1 cellular context compared by ENCODE assay signal in the genomic region with DNA sequence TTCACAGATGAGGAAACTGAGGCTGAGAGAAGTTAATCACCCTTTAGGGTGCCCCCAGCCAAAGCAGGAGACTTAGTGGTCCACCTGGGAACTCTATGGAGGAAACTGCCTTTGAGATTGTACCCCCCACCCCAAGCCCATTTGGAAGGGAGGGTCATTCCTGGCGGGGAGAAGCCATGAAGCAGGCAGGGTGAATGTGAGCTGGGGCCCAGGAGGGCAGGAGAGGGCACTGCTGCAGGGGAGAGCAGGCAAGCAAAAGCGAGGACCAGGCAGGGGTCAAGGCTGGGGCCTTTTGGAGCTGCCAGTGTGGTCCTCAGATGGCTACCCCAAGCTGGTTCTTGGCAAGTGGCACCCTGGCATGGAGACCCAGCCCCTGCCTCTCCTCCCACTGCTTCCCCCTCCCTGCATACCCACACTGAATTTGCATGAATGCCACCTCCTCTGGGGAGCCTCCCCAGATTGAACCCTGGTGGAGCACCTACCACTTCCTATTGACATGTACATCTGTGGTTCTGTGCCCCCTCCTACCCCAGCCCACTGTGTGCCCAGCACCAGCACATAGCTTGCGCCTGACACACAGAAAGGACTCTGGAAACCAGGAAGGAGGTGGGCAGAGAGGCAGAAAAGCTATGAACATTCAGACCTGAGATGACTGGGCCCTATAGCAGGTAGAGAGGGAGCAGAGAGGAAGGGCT.
TF ChIP-seq lines count a peak whose summit lies in the region.

No MANE protein-coding gene starts in this region.

TF ChIP-seq in K562, 482 proteins besides CTCF, POLR2A, EP300 and RAD21 (continued from another document and continues in another):
- TF ChIP-seq ZNF174 (CRISPR knock-in tag; IDR thresholded peaks at IDR 0.05) (no peak), REST (CRISPR knock-in tag; IDR thresholded peaks at IDR 0.05; ENCODE audit: low read depth) (0 out of 2 replicates have a peak, but pooled peaks have one; percentile 11), TEAD1 (CRISPR knock-in tag; IDR thresholded peaks at IDR 0.05) (no peak), ZNF121 (CRISPR knock-in tag; conservative IDR thresholded peaks at IDR 0.05) (no peak), CHD4 (IDR thresholded peaks at IDR 0.05; ENCODE audit: insufficient read depth, insufficient replicate concordance, low read depth, low read length, poor library complexity, severe bottlenecking) (peak; percentile 99), KLF13 (tag; IDR thresholded peaks at IDR 0.05; ENCODE audit: borderline replicate concordance, low read depth) (no peak), POLR2G (IDR thresholded peaks at IDR 0.05; ENCODE audit: low read depth, low read length) (0 out of 2 replicates have a peak, but pooled peaks have one; percentile 8), PTTG1 (tag; IDR thresholded peaks at IDR 0.05; ENCODE audit: low read depth) (no peak), SMARCC2 (IDR thresholded peaks at IDR 0.05; ENCODE audit: low read depth) (no peak), FOXM1 (IDR thresholded peaks at IDR 0.05; ENCODE audit: low read depth) (no peak), FOXM1 (CRISPR knock-in tag; IDR thresholded peaks at IDR 0.05; ENCODE audit: low read depth) (no peak), EHMT2 (IDR thresholded peaks at IDR 0.05) (no peak), NKRF (IDR thresholded peaks at IDR 0.05; ENCODE audit: borderline replicate concordance) (no peak), ZBTB8A (IDR thresholded peaks at IDR 0.05; ENCODE audit: partially characterized antibody) (no peak), RBM22 (IDR thresholded peaks at IDR 0.05; ENCODE audit: low read depth, low read length, poor library complexity, severe bottlenecking) (no peak), FUS (optimal IDR thresholded peaks at IDR 0.05; ENCODE audit: low read depth, low read length) (no peak), RBFOX2 (IDR thresholded peaks at IDR 0.05; ENCODE audit: low read depth, low read length) (peak; percentile 43; the same call in 1 of the 2 replicates), UBTF (IDR thresholded peaks at IDR 0.05; ENCODE audit: borderline replicate concordance in 1 of 2, low read depth in 2 of 2, low read length in 2 of 2) (0 out of 4 replicates have a peak, but pooled peaks of 1 of the 2 experiments have one; percentile 8), SNIP1 (IDR thresholded peaks at IDR 0.05; ENCODE audit: low read depth) (no peak), RBM15 (IDR thresholded peaks at IDR 0.05; ENCODE audit: insufficient read depth, low read length) (no peak), CXXC5 (CRISPR knock-in tag; IDR thresholded peaks at IDR 0.05) (no peak), SREBF1 (IDR thresholded peaks at IDR 0.05; ENCODE audit: borderline replicate concordance, low read depth, low read length) (no peak), CBX5 (IDR thresholded peaks at IDR 0.05; ENCODE audit: borderline replicate concordance, low read depth) (no peak), ZSCAN29 (IDR thresholded peaks at IDR 0.05) (no peak), CREBBP (IDR thresholded peaks at IDR 0.05; ENCODE audit: low read depth, low read length) (no peak), ZNF586 (CRISPR knock-in tag; conservative IDR thresholded peaks at IDR 0.05) (no peak), SMAD4 (CRISPR knock-in tag; conservative IDR thresholded peaks at IDR 0.05) (no peak), LCOR (CRISPR knock-in tag; IDR thresholded peaks at IDR 0.05) (no peak), GATAD2A (IDR thresholded peaks at IDR 0.05) (no peak; the same call in 1 of the 2 replicates), MCM5 (IDR thresholded peaks at IDR 0.05; ENCODE audit: low read depth) (no peak), RHOXF2B (CRISPR knock-in tag; conservative IDR thresholded peaks at IDR 0.05) (0 out of 2 replicates have a peak, but pooled peaks have one; percentile 24), PTRF (tag; IDR thresholded peaks at IDR 0.05) (no peak)
- TF ChIP-seq, protein P1, sequence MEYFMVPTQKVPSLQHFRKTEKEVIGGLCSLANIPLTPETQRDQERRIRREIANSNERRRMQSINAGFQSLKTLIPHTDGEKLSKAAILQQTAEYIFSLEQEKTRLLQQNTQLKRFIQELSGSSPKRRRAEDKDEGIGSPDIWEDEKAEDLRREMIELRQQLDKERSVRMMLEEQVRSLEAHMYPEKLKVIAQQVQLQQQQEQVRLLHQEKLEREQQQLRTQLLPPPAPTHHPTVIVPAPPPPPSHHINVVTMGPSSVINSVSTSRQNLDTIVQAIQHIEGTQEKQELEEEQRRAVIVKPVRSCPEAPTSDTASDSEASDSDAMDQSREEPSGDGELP (CRISPR knock-in tag; IDR thresholded peaks at IDR 0.05; ENCODE audit: borderline replicate concordance): no peak
- TF ChIP-seq, protein P2, sequence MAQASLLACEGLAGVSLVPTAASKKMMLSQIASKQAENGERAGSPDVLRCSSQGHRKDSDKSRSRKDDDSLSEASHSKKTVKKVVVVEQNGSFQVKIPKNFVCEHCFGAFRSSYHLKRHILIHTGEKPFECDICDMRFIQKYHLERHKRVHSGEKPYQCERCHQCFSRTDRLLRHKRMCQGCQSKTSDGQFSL (CRISPR knock-in tag; IDR thresholded peaks at IDR 0.05): no peak
- TF ChIP-seq, protein P2 (tag; IDR thresholded peaks at IDR 0.05): no peak
- TF ChIP-seq, protein P3, sequence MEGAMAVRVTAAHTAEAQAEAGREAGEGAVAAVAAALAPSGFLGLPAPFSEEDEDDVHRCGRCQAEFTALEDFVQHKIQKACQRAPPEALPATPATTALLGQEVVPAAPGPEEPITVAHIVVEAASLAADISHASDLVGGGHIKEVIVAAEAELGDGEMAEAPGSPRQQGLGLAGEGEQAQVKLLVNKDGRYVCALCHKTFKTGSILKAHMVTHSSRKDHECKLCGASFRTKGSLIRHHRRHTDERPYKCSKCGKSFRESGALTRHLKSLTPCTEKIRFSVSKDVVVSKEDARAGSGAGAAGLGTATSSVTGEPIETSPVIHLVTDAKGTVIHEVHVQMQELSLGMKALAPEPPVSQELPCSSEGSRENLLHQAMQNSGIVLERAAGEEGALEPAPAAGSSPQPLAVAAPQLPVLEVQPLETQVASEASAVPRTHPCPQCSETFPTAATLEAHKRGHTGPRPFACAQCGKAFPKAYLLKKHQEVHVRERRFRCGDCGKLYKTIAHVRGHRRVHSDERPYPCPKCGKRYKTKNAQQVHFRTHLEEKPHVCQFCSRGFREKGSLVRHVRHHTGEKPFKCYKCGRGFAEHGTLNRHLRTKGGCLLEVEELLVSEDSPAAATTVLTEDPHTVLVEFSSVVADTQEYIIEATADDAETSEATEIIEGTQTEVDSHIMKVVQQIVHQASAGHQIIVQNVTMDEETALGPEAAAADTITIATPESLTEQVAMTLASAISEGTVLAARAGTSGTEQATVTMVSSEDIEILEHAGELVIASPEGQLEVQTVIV (CRISPR knock-in tag; IDR thresholded peaks at IDR 0.05; ENCODE audit: borderline replicate concordance): no peak
- TF ChIP-seq, protein P4, sequence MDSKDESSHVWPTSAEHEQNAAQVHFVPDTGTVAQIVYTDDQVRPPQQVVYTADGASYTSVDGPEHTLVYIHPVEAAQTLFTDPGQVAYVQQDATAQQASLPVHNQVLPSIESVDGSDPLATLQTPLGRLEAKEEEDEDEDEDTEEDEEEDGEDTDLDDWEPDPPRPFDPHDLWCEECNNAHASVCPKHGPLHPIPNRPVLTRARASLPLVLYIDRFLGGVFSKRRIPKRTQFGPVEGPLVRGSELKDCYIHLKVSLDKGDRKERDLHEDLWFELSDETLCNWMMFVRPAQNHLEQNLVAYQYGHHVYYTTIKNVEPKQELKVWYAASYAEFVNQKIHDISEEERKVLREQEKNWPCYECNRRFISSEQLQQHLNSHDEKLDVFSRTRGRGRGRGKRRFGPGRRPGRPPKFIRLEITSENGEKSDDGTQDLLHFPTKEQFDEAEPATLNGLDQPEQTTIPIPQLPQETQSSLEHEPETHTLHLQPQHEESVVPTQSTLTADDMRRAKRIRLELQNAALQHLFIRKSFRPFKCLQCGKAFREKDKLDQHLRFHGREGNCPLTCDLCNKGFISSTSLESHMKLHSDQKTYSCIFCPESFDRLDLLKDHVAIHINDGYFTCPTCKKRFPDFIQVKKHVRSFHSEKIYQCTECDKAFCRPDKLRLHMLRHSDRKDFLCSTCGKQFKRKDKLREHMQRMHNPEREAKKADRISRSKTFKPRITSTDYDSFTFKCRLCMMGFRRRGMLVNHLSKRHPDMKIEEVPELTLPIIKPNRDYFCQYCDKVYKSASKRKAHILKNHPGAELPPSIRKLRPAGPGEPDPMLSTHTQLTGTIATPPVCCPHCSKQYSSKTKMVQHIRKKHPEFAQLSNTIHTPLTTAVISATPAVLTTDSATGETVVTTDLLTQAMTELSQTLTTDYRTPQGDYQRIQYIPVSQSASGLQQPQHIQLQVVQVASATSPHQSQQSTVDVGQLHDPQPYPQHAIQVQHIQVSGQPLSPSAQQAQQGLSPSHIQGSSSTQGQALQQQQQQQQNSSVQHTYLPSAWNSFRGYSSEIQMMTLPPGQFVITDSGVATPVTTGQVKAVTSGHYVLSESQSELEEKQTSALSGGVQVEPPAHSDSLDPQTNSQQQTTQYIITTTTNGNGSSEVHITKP (IDR thresholded peaks at IDR 0.05; ENCODE audit: partially characterized antibody): no peak
- TF ChIP-seq, protein P5, sequence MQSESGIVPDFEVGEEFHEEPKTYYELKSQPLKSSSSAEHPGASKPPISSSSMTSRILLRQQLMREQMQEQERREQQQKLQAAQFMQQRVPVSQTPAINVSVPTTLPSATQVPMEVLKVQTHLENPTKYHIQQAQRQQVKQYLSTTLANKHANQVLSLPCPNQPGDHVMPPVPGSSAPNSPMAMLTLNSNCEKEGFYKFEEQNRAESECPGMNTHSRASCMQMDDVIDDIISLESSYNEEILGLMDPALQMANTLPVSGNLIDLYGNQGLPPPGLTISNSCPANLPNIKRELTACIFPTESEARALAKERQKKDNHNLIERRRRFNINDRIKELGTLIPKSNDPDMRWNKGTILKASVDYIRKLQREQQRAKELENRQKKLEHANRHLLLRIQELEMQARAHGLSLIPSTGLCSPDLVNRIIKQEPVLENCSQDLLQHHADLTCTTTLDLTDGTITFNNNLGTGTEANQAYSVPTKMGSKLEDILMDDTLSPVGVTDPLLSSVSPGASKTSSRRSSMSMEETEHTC (IDR thresholded peaks at IDR 0.05): no peak
